In genomic region chr18:80147418-80148315, GRCh38 we compare ENCODE assay signal across 8 cellular contexts. TPM values are rescaled to one million over a fixed set of nuclear protein-coding genes. Genes with fewer than 3 reads are reported as not detected.
A peak's percentile ranks its signal among the peaks of the same experiment; 100 is the strongest.
DNase-seq lines count a peak whose midpoint lies in the region; ATAC-seq and FAIRE-seq lines count a peak whose summit lies in the region.

No MANE protein-coding gene starts in this region.

- H3K18ac ChIP-seq in neuronal stem cell (ENCODE audit: low read length): peak overlapping the region; percentile 76

- peaks cover 12 to 26% (median 18%) of the 10 kb centered on the region in 10 experiments; a peak in 18 of 20 replicates for H3K4me1 ChIP-seq in BLaER1 treated with 17β-estradiol and CSF1 and Interleukin-3, amounts not matched to agents 10 nM and 100 nM
- peaks cover 0 to 3% of the 10 kb centered on the region in 2 donors for H3K4me1 ChIP-seq in neuronal stem cell (ENCODE audit: control insufficient read depth in 2 of 2, insufficient read depth in 1 of 2, low read depth in 1 of 2, low read length in 2 of 2)
- H3K4me1 ChIP-seq in stomach smooth muscle (ENCODE audit: control insufficient read depth, insufficient read depth, low read length): peaks cover 9% of the 10 kb centered on the region

- no CpG with 5 or more reads among the region's 52 CpGs for WGBS in neuronal stem cell (ENCODE audit: extremely low coverage in 2 of 2, insufficient read length in 2 of 2, insufficient replicate concordance in 1 of 2), 2 donors

- H3K27ac ChIP-seq in BLaER1 treated with 17β-estradiol and CSF1 and Interleukin-3, amounts not matched to agents 10 nM and 100 nM: peak overlapping the region in 1 of 11 experiments; percentile 46; a peak in 2 of 22 replicates
- H3K27ac ChIP-seq in neuronal stem cell (replicated peaks; ENCODE audit: low read length): peak overlapping the region; percentile 19
- H3K27ac ChIP-seq in stomach smooth muscle (ENCODE audit: low read length): no peak overlapping the region

- peak; percentile 83 for ATAC-seq in GM19351 (IDR thresholded peaks at IDR 0.05; ENCODE audit: unreplicated experiment)
- ATAC-seq in HG03521 (IDR thresholded peaks at IDR 0.05; ENCODE audit: unreplicated experiment): peak; percentile 85

- peak overlapping the region; percentile 72 for H2AFZ ChIP-seq in neuronal stem cell (ENCODE audit: low read length)

- peaks cover 29 to 53% (median 50%) of the 10 kb centered on the region in 11 experiments for H3K27me3 ChIP-seq in BLaER1 treated with 17β-estradiol and CSF1 and Interleukin-3, amounts not matched to agents 10 nM and 100 nM
- H3K27me3 ChIP-seq in neuronal stem cell (ENCODE audit: control insufficient read depth in 3 of 3, insufficient read depth in 3 of 3, low read depth in 1 of 3, low read length in 3 of 3) (no peaks in the 10 kb centered on the region), stomach smooth muscle (ENCODE audit: control insufficient read depth in 1 of 2, insufficient read depth in 2 of 2, low read length in 2 of 2) (no peaks in the 10 kb centered on the region)

- H4K91ac ChIP-seq in neuronal stem cell (ENCODE audit: low read depth, low read length, poor library complexity): no peak overlapping the region

- no peak overlapping the region for H2BK5ac ChIP-seq in neuronal stem cell (ENCODE audit: low read length)

- peaks cover 0 to 1% (median 0%) of the 10 kb centered on the region in 11 experiments; a peak in 1 of 22 replicates for H3K36me3 ChIP-seq in BLaER1 treated with 17β-estradiol and CSF1 and Interleukin-3, amounts not matched to agents 10 nM and 100 nM
- H3K36me3 ChIP-seq in neuronal stem cell (replicated peaks in 1 of 2; ENCODE audit: control insufficient read depth in 2 of 2, insufficient read depth in 2 of 2, low read length in 2 of 2) (peaks cover 1 to 83% of the 10 kb centered on the region in 2 donors), stomach smooth muscle (ENCODE audit: control insufficient read depth in 2 of 2, insufficient read depth in 2 of 2, low read length in 2 of 2) (peaks cover 0 to 5% of the 10 kb centered on the region in 2 donors)

- H3K4ac ChIP-seq in neuronal stem cell (ENCODE audit: low read length): no peak overlapping the region

- no peak overlapping the region for H2BK15ac ChIP-seq in neuronal stem cell (ENCODE audit: low read length)

- no peak overlapping the region for H2BK120ac ChIP-seq in neuronal stem cell (ENCODE audit: low read depth, low read length)

- peak overlapping the region; percentile 49 for H3K14ac ChIP-seq in neuronal stem cell (ENCODE audit: low read length)

- DNase-seq in RCC 7860 (ENCODE audit: low spot score) (peak; percentile 85), fibroblast of the conjunctiva (ENCODE audit: low read depth) (peak; percentile 74), neuronal stem cell (ENCODE audit: low spot score) (peak; percentile 56)
- peak; percentile 40 for DNase-seq in activated T-helper 9 cell treated with anti-CD3 and anti-CD28 coated beads, Interleukin-2, amount 50 U/mL, for 16 hours (ENCODE audit: low read depth)

- H2AK5ac ChIP-seq in neuronal stem cell (ENCODE audit: low read depth, low read length): no peak overlapping the region

- FAIRE-seq in RCC 7860 (lab: Jason Lieb, UNC): peak; percentile 78

- peak overlapping the region; percentile 67 to 95 (median 87) for H3K4me2 ChIP-seq in BLaER1 treated with 17β-estradiol and CSF1 and Interleukin-3, amounts not matched to agents 10 nM and 100 nM
- H3K4me2 ChIP-seq in neuronal stem cell (ENCODE audit: insufficient read depth, low read length, poor library complexity, severe bottlenecking): peak overlapping the region; percentile 67

- peaks cover 5% of the 10 kb centered on the region for H3K79me1 ChIP-seq in neuronal stem cell (ENCODE audit: low read depth, low read length)

- H4K8ac ChIP-seq in neuronal stem cell (ENCODE audit: low read depth, low read length): no peak overlapping the region

- peak overlapping the region; percentile 16 to 68 (median 49); a peak in 15 of 22 replicates for H3K9ac ChIP-seq in BLaER1 treated with 17β-estradiol and CSF1 and Interleukin-3, amounts not matched to agents 10 nM and 100 nM
- peak overlapping the region; percentile 88 for H3K9ac ChIP-seq in neuronal stem cell (ENCODE audit: low read depth, low read length, poor library complexity)
- H3K9ac ChIP-seq in stomach smooth muscle (ENCODE audit: low read length in 2 of 2): peak overlapping the region; percentile 47 to 68

- H4K20me1 ChIP-seq in BLaER1 treated with 17β-estradiol and CSF1 and Interleukin-3, amounts not matched to agents 10 nM and 100 nM: peaks cover 0 to 19% (median 0%) of the 10 kb centered on the region in 11 experiments; a peak in 5 of 22 replicates

- H3K4me3 ChIP-seq in BLaER1 treated with 17β-estradiol and CSF1 and Interleukin-3, amounts not matched to agents 10 nM and 100 nM: peak overlapping the region; percentile 54 to 69 (median 60)
- peak overlapping the region; percentile 41 to 77 for H3K4me3 ChIP-seq in neuronal stem cell (ENCODE audit: low read length in 2 of 2)
- H3K4me3 ChIP-seq in stomach smooth muscle (ENCODE audit: low read length in 2 of 2): peak overlapping the region; percentile 78 to 88

- no peak overlapping the region for H3K23ac ChIP-seq in neuronal stem cell (ENCODE audit: low read depth, low read length, poor library complexity)

- H2BK12ac ChIP-seq in neuronal stem cell (ENCODE audit: low read length): no peak overlapping the region

- no peaks in the 10 kb centered on the region for H3K9me3 ChIP-seq in BLaER1 treated with 17β-estradiol and CSF1 and Interleukin-3, amounts not matched to agents 10 nM and 100 nM (replicated peaks in 1 of 11)
- H3K9me3 ChIP-seq in neuronal stem cell (replicated peaks in 1 of 2; ENCODE audit: control insufficient read depth in 2 of 2, insufficient read depth in 1 of 2, low read depth in 1 of 2, low read length in 2 of 2) (no peaks in the 10 kb centered on the region), stomach smooth muscle (ENCODE audit: control insufficient read depth in 2 of 2, low read length in 2 of 2) (no peaks in the 10 kb centered on the region)

RNA-seq across cellular contexts. Expression of gene ADNP2, which starts 38.6 kb away (rescaled TPM):
- polyA plus RNA-seq in neuronal stem cell (2013, experiment 1 of 2): 29.1 TPM
- 29.0 TPM for polyA plus RNA-seq in neuronal stem cell (2013, experiment 2 of 2)
